In the genomic region with DNA sequence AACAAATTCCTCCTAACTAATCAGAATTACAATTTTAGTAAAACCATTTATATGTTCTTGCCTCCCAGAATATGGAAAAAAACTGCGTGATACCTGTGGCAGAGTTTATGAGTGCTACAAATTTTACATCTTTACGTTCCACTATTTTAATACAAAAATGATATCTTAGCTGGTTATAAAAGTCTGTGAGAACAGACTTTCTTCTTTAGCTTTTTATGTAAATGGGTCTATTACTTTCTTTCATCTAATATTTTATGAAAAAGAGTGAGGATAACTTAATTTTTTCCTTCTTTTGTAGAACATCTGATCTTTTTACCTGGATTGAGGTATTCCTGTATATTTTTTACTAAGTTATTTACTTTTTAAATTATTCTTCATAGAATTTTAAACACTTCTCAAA, we compare ENCODE assay signal across 31 cellular contexts. TPM values are rescaled to one million over a fixed set of nuclear protein-coding genes. Genes with fewer than 3 reads are reported as not detected.
"Had no signal": no experiment of that assay in that cellular context is flagged by ENCODE, and none has a peak within 500 bp of the region (broad histone marks: within the 10 kb centered on the region; RNA-seq: fewer than 3 reads in every experiment).

No MANE protein-coding gene starts in this region.

- FAIRE-seq: urothelium cell line had no signal

- H3K4me3 ChIP-seq: stomach, suprapubic skin, testis, thoracic aorta, thyroid gland, tibial artery, tibial nerve, transverse colon, upper lobe of left lung, upper lobe of right lung, uterus, vagina had no signal

- ATAC-seq: stimulated activated effector memory CD8-positive, alpha-beta T cell treated with anti-CD3 and anti-CD28 coated beads, Interleukin-12 subunit alpha, Interleukin-12 subunit beta, amount 100 ng/mL, for 72 hours; stimulated activated memory B cell treated with anti-CD40 and anti-IgM and Interleukin-4, amounts not matched to agents 10 μg/mL and 1 μg/mL and 100 μg/mL, for 72 hours; stimulated activated naive B cell treated with anti-CD40 and anti-IgM and Interleukin-4, amounts not matched to agents 10 μg/mL and 1 μg/mL and 100 μg/mL, for 72 hours; stimulated activated naive CD8-positive, alpha-beta T cell treated with anti-CD3 and anti-CD28 coated beads, Interleukin-15, amount 100 ng/mL, for 72 hours; stimulated activated naive CD8-positive, alpha-beta T cell treated with anti-CD3 and anti-CD28 coated beads, Interleukin-15, Interleukin-2, amounts not matched to agents 100 U/mL and 50 U/mL, for 24 hours; upper lobe of right lung had no signal

- H3K4me1 ChIP-seq: stomach, suprapubic skin, testis, thyroid gland, tibial artery, tibial nerve, transverse colon, upper lobe of left lung, upper lobe of right lung, uterus, vagina had no signal

- H3K27me3 ChIP-seq: stomach, suprapubic skin, testis, thyroid gland, tibial artery, tibial nerve, transverse colon, upper lobe of left lung, upper lobe of right lung, uterus, vagina had no signal

- H3K9me3 ChIP-seq: suprapubic skin, testis, thyroid gland, upper lobe of left lung, uterus, vagina had no signal

- DNase-seq: stimulated activated CD4-positive, alpha-beta T cell treated with anti-CD3 and anti-CD28 coated beads, Interleukin-2, amount 100 ng/mL, for 48 hours; stimulated activated CD4-positive, alpha-beta T cell treated with anti-CD3 and anti-CD28 coated beads, Interleukin-4, amount 100 ng/mL, for 1 hour; stimulated activated CD4-positive, alpha-beta T cell treated with anti-CD3 and anti-CD28 coated beads, Interleukin-4, amount 100 ng/mL, for 24 hours; stimulated activated CD4-positive, alpha-beta T cell treated with anti-CD3 and anti-CD28 coated beads, Interleukin-4, amount 100 ng/mL, for 4 hours; stimulated activated CD8-positive, alpha-beta memory T cell treated with anti-CD3 and anti-CD28 coated beads, Interleukin-4, amount 100 ng/mL, for 48 hours; stimulated activated naive B cell treated with anti-CD40 and anti-IgM and Interleukin-4, amounts not matched to agents 10 μg/mL and 1 μg/mL and 100 μg/mL, for 72 hours; stimulated activated naive CD4-positive, alpha-beta T cell; stimulated activated naive CD4-positive, alpha-beta T cell treated with Interleukin-2 at 50 U/mL for 16 hours; stimulated activated naive CD8-positive, alpha-beta T cell treated with anti-CD3 and anti-CD28 coated beads, Interleukin-15, amount 100 ng/mL, for 72 hours; stimulated activated naive CD8-positive, alpha-beta T cell treated with anti-CD3 and anti-CD28 coated beads, Interleukin-15, Interleukin-2, amounts not matched to agents 100 U/mL and 50 U/mL, for 24 hours; stomach; substantia nigra; testis; thyroid gland; tibial artery; transverse colon; trophoblast cell; upper lobe of left lung; upper lobe of right lung; uterus had no signal

- H3K27ac ChIP-seq: stomach, suprapubic skin, testis, thoracic aorta, thyroid gland, tibial artery, tibial nerve, transverse colon, upper lobe of left lung, upper lobe of right lung, uterus, vagina had no signal

- H3K36me3 ChIP-seq: stomach, suprapubic skin, thoracic aorta, thyroid gland, tibial artery, tibial nerve, transverse colon, upper lobe of left lung, upper lobe of right lung, uterus, vagina had no signal

RNA-seq across cellular contexts. Expression of gene REG3A, which starts 22.1 kb away (rescaled TPM):
- total RNA-seq: subcutaneous adipose tissue, temporal lobe, testis, thyroid gland, tibial nerve, transverse colon, upper lobe of right lung, ureter, urinary bladder, uterus, vagina had no signal
- polyA plus RNA-seq: urinary bladder had no signal
